1 cellular context compared by ENCODE assay signal in the genomic region with DNA sequence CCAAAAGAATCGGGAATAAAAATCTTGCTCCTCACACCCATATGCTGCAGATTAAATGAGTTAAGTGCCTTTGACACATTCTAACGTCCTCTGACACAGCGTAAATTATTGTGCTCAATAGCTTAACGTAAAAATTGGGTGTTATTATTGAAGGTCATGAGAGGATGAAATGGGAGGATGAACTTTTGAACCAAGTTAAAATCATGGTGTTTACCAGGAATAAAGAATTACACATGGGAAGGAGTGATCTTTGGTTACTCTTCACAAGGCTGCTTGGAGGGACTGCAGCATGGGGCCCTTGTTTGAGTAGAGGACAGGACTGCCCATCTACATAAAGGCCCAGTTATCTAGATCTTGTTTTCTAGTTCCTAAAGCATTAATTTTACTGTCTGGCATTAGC.
TF ChIP-seq lines count a peak whose summit lies in the region.

No MANE protein-coding gene starts in this region.

TF ChIP-seq in SK-N-SH, 30 proteins besides CTCF, POLR2A, EP300 and RAD21 (continued from another document):
- TF ChIP-seq POLR2AphosphoS5 (IDR thresholded peaks at IDR 0.05; ENCODE audit: low read depth, low read length) (no peak), RFX5 (IDR thresholded peaks at IDR 0.05; ENCODE audit: low read length) (no peak), GABPA (IDR thresholded peaks at IDR 0.05; ENCODE audit: low read depth) (no peak), TCF12 (IDR thresholded peaks at IDR 0.05) (no peak), JUND (IDR thresholded peaks at IDR 0.05) (no peak)
- TF ChIP-seq, protein P1, sequence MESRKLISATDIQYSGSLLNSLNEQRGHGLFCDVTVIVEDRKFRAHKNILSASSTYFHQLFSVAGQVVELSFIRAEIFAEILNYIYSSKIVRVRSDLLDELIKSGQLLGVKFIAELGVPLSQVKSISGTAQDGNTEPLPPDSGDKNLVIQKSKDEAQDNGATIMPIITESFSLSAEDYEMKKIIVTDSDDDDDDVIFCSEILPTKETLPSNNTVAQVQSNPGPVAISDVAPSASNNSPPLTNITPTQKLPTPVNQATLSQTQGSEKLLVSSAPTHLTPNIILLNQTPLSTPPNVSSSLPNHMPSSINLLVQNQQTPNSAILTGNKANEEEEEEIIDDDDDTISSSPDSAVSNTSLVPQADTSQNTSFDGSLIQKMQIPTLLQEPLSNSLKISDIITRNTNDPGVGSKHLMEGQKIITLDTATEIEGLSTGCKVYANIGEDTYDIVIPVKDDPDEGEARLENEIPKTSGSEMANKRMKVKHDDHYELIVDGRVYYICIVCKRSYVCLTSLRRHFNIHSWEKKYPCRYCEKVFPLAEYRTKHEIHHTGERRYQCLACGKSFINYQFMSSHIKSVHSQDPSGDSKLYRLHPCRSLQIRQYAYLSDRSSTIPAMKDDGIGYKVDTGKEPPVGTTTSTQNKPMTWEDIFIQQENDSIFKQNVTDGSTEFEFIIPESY (IDR thresholded peaks at IDR 0.05; ENCODE audit: borderline replicate concordance, low read depth) = no peak
